1 cellular context compared by ENCODE assay signal in genomic region chr3:30357897-30358296, GRCh38.
TF ChIP-seq lines count a peak whose summit lies in the region.

No MANE protein-coding gene starts in this region.

TF ChIP-seq in SK-N-SH treated with all-trans-retinoic acid at 6 μM for 48 hours, 23 proteins besides CTCF, POLR2A, EP300 and RAD21 (continued from another document):
- no peak for TF ChIP-seq BACH2 (CRISPR knock-in tag; IDR thresholded peaks at IDR 0.05; ENCODE audit: borderline replicate concordance)
- no peak for TF ChIP-seq ZFP3 (CRISPR knock-in tag; IDR thresholded peaks at IDR 0.05)
- no peak for TF ChIP-seq ZNF70 (CRISPR knock-in tag; IDR thresholded peaks at IDR 0.05)
- TF ChIP-seq CREB5 (CRISPR knock-in tag; IDR thresholded peaks at IDR 0.05; ENCODE audit: low read depth), result no peak
- no peak for TF ChIP-seq ZNF8 (CRISPR knock-in tag; IDR thresholded peaks at IDR 0.05)
- TF ChIP-seq POU6F1 (CRISPR knock-in tag; IDR thresholded peaks at IDR 0.05; ENCODE audit: borderline replicate concordance, low read depth), result no peak
- TF ChIP-seq OSR1 (CRISPR knock-in tag; IDR thresholded peaks at IDR 0.05), result no peak
- TF ChIP-seq TOX (CRISPR knock-in tag; IDR thresholded peaks at IDR 0.05; ENCODE audit: borderline replicate concordance), result no peak
- no peak for TF ChIP-seq PATZ1 (CRISPR knock-in tag; IDR thresholded peaks at IDR 0.05; ENCODE audit: borderline replicate concordance)
- TF ChIP-seq CSDC2 (CRISPR knock-in tag; IDR thresholded peaks at IDR 0.05), result no peak
- TF ChIP-seq RARB (CRISPR knock-in tag; IDR thresholded peaks at IDR 0.05), result no peak
- no peak for TF ChIP-seq TSHZ2 (CRISPR knock-in tag; IDR thresholded peaks at IDR 0.05)
